In the genomic region with DNA sequence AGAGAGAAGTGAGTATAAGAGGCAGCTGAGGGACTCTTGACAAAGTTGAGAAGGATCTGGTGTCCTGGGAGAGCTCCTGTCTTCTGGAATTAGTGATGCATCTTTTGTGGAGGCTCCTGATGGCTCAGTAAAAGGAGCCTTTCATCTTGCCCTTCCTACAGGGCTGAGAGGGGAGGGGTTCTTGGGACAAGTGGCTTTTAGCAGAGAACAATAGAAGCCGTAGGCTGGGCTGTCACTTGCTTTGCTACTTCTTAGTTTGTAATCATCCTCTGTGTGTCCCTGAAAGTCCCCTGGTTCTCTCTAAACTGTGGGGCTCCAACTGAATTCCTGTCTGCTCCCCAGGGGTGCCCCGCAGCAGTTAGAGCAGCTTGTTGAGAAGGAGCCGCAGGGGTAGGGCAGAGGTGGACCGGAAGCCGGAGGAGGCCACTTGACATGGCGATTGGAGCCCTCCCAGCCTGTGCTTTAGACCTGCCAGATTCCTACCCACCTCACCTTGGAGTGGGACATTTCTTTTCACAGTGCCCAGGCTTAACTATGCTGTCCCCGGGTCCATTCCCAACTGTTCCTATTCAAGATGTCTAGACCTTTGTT, we compare ENCODE assay signal across 20 cellular contexts.
DNase-seq lines count a peak whose midpoint lies in the region; ATAC-seq and TF ChIP-seq lines count a peak whose summit lies in the region.
"Had no signal": no experiment of that assay in that cellular context is flagged by ENCODE, and none has a peak within 500 bp of the region (broad histone marks: within the 10 kb centered on the region; RNA-seq: fewer than 3 reads in every experiment).

No MANE protein-coding gene starts in this region.

- no peak for TF ChIP-seq CTCF in C4-2B (conservative IDR thresholded peaks at IDR 0.05)
- TF ChIP-seq CTCF in Caco-2 (IDR thresholded peaks at IDR 0.05; ENCODE audit: insufficient read depth in 1 of 2, low read depth in 1 of 2, low read length in 1 of 2, severe bottlenecking in 1 of 2, unreplicated experiment in 1 of 2) = no peak
- TF ChIP-seq CTCF in foreskin keratinocyte (conservative IDR thresholded peaks at IDR 0.05) = no peak
- TF ChIP-seq CTCF in heart left ventricle (IDR thresholded peaks at IDR 0.05) = no peak

- peaks cover 11% of the 10 kb centered on the region for H3K4me1 Mint-ChIP-seq in Caco-2 (ENCODE audit: low read depth, unreplicated experiment)
- peaks cover 78% of the 10 kb centered on the region for H3K4me1 Mint-ChIP-seq in activated naive CD8-positive, alpha-beta T cell treated with anti-CD3 and anti-CD28 coated beads, Interleukin-2, amount 50 U/mL, for 24 hours
- H3K4me1 Mint-ChIP-seq in naive thymus-derived CD8-positive, alpha-beta T cell = peaks cover 33 to 86% (median 66%) of the 10 kb centered on the region in 4 donors
- H3K4me1 Mint-ChIP-seq: stimulated activated memory B cell treated with anti-CD40 and anti-IgM and Interleukin-4, amounts not matched to agents 10 μg/mL and 1 μg/mL and 100 μg/mL, for 72 hours had no signal

- H3K36me3 Mint-ChIP-seq in Caco-2 (ENCODE audit: insufficient read depth, unreplicated experiment) = peaks cover 15% of the 10 kb centered on the region
- peaks cover 64% of the 10 kb centered on the region for H3K36me3 Mint-ChIP-seq in activated naive CD8-positive, alpha-beta T cell treated with anti-CD3 and anti-CD28 coated beads, Interleukin-2, amount 50 U/mL, for 24 hours (ENCODE audit: low read depth)
- peaks cover 0 to 19% (median 14%) of the 10 kb centered on the region in 3 donors for H3K36me3 Mint-ChIP-seq in naive thymus-derived CD8-positive, alpha-beta T cell
- H3K36me3 Mint-ChIP-seq: stimulated activated memory B cell treated with anti-CD40 and anti-IgM and Interleukin-4, amounts not matched to agents 10 μg/mL and 1 μg/mL and 100 μg/mL, for 72 hours had no signal

- H3K9me3 Mint-ChIP-seq in Caco-2 (ENCODE audit: unreplicated experiment) = peaks cover 7% of the 10 kb centered on the region
- H3K9me3 Mint-ChIP-seq in activated naive CD8-positive, alpha-beta T cell treated with anti-CD3 and anti-CD28 coated beads, Interleukin-2, amount 50 U/mL, for 24 hours = no peaks in the 10 kb centered on the region
- H3K9me3 Mint-ChIP-seq in naive thymus-derived CD8-positive, alpha-beta T cell = peaks cover 0 to 4% (median 0%) of the 10 kb centered on the region in 9 donors
- H3K9me3 Mint-ChIP-seq: HFFc6 had no signal

- H3K4me1 ChIP-seq in Caco-2 = peaks cover 22% of the 10 kb centered on the region
- no peaks in the 10 kb centered on the region for H3K4me1 ChIP-seq in foreskin keratinocyte
- H3K4me1 ChIP-seq in heart left ventricle = peaks cover 0 to 4% (median 0%) of the 10 kb centered on the region in 12 donors

- H3K36me3 ChIP-seq in Caco-2 (ENCODE audit: control insufficient read depth, insufficient read depth, low read length) = no peaks in the 10 kb centered on the region; the same call in 1 of the 2 replicates
- peaks cover 0 to 2% (median 0%) of the 10 kb centered on the region in 9 donors for H3K36me3 ChIP-seq in heart left ventricle

- TF ChIP-seq POLR2A in heart left ventricle (IDR thresholded peaks at IDR 0.05) = no peak

- no peak overlapping the region for H3K4me3 ChIP-seq in Caco-2 (ENCODE audit: low read depth, low read length)
- H3K4me3 ChIP-seq in heart left ventricle = no peak overlapping the region
- H3K4me3 ChIP-seq: K562, transverse colon had no signal

- H3K9me3 ChIP-seq in Caco-2 = no peaks in the 10 kb centered on the region
- no peaks in the 10 kb centered on the region for H3K9me3 ChIP-seq in heart left ventricle
- H3K9me3 ChIP-seq: SK-N-SH, transverse colon had no signal

- BruUV-seq in Caco-2 (replicated peaks; lab: Mats Ljungman, UMichigan) = TSS peak; percentile 25

- H3K27ac Mint-ChIP-seq in Caco-2 (ENCODE audit: unreplicated experiment) = peak overlapping the region; percentile 76
- H3K27ac Mint-ChIP-seq in activated naive CD8-positive, alpha-beta T cell treated with anti-CD3 and anti-CD28 coated beads, Interleukin-2, amount 50 U/mL, for 24 hours = peak overlapping the region; percentile 64
- H3K27ac Mint-ChIP-seq in naive thymus-derived CD8-positive, alpha-beta T cell = peak overlapping the region in 8 of 10 donors; percentile 43 to 75 (median 66)
- H3K27ac Mint-ChIP-seq: HFFc6; stimulated activated memory B cell treated with anti-CD40 and anti-IgM and Interleukin-4, amounts not matched to agents 10 μg/mL and 1 μg/mL and 100 μg/mL, for 72 hours had no signal

- H3K4me3 Mint-ChIP-seq in Caco-2 (ENCODE audit: unreplicated experiment) = no peak overlapping the region
- no peak overlapping the region for H3K4me3 Mint-ChIP-seq in activated naive CD8-positive, alpha-beta T cell treated with anti-CD3 and anti-CD28 coated beads, Interleukin-2, amount 50 U/mL, for 24 hours
- peak overlapping the region in 3 of 10 donors; percentile 19 to 55 (median 51) for H3K4me3 Mint-ChIP-seq in naive thymus-derived CD8-positive, alpha-beta T cell
- H3K4me3 Mint-ChIP-seq: HFFc6; stimulated activated memory B cell treated with anti-CD40 and anti-IgM and Interleukin-4, amounts not matched to agents 10 μg/mL and 1 μg/mL and 100 μg/mL, for 72 hours had no signal

- intact Hi-C loops in Caco-2 (cut with micrococcal nuclease; ENCODE audit: unreplicated experiment) (loop anchor here (1.0 kb wide), 1 partner anchor 28 kb away; no protein-coding TSS in a partner anchor), heart left ventricle (cut with DNase I) (no loop called here)

- WGBS in heart left ventricle, 4 donors = 69 to 73% (median 70%) methylated on average over 7 of the region's 7 CpGs

- no peaks in the 10 kb centered on the region for H3K27me3 ChIP-seq in Caco-2 (replicated peaks; ENCODE audit: control insufficient read depth, insufficient read depth, low read length)
- H3K27me3 ChIP-seq in foreskin keratinocyte = no peaks in the 10 kb centered on the region
- no peaks in the 10 kb centered on the region for H3K27me3 ChIP-seq in heart left ventricle
- H3K27me3 ChIP-seq: transverse colon had no signal

- DNase-seq in Caco-2 (no peak), foreskin keratinocyte (no peak), NCI-H526 treated with DMSO at 0.1 percent for 48 hours (lab: John Stamatoyannopoulos, UW) (no peak), SKM-1 (lab: John Stamatoyannopoulos, UW; ENCODE audit: unreplicated experiment) (no peak), heart left ventricle (no peak)
- no peak for DNase-seq in activated naive CD8-positive, alpha-beta T cell treated with anti-CD3 and anti-CD28 coated beads, Interleukin-2, amount 50 U/mL, for 24 hours
- DNase-seq in naive thymus-derived CD8-positive, alpha-beta T cell = no peak
- DNase-seq: COR-L47, cortex of kidney, EL, foreskin melanocyte, HFFc6, NCI-H187, NCI-H345, right cardiac atrium, SK-N-SH, transverse colon had no signal

- no peak for ATAC-seq in activated naive CD8-positive, alpha-beta T cell treated with anti-CD3 and anti-CD28 coated beads, Interleukin-2, amount 50 U/mL, for 24 hours
- ATAC-seq in naive thymus-derived CD8-positive, alpha-beta T cell = no peak
- ATAC-seq in foreskin keratinocyte (no peak), heart left ventricle (no peak)
- ATAC-seq: K562; right cardiac atrium; stimulated activated memory B cell treated with anti-CD40 and anti-IgM and Interleukin-4, amounts not matched to agents 10 μg/mL and 1 μg/mL and 100 μg/mL, for 72 hours had no signal

- POLR2A ChIA-PET in Caco-2 (lab: Charles Lee) = no interaction called here
- POLR2A ChIA-PET in naive thymus-derived CD8-positive, alpha-beta T cell (lab: Charles Lee) = no interaction called here

- H3K27ac ChIP-seq in C4-2B = peak overlapping the region; percentile 17; the same call in 1 of the 2 replicates
- H3K27ac ChIP-seq in foreskin keratinocyte = no peak overlapping the region
- no peak overlapping the region for H3K27ac ChIP-seq in heart left ventricle

- CTCF ChIA-PET in Caco-2 (lab: Charles Lee) = no interaction called here

- no peaks in the 10 kb centered on the region for H3K27me3 Mint-ChIP-seq in Caco-2 (ENCODE audit: insufficient read depth, unreplicated experiment)
- no peaks in the 10 kb centered on the region for H3K27me3 Mint-ChIP-seq in activated naive CD8-positive, alpha-beta T cell treated with anti-CD3 and anti-CD28 coated beads, Interleukin-2, amount 50 U/mL, for 24 hours
- H3K27me3 Mint-ChIP-seq in naive thymus-derived CD8-positive, alpha-beta T cell = no peaks in the 10 kb centered on the region
